In genomic region chr7:102433319-102434038, GRCh38 we compare ENCODE assay signal across 8 cellular contexts. TPM values are rescaled to one million over a fixed set of nuclear protein-coding genes. Genes with fewer than 3 reads are reported as not detected.
A peak's percentile ranks its signal among the peaks of the same experiment; 100 is the strongest.
DNase-seq lines count a peak whose midpoint lies in the region; ATAC-seq and TF ChIP-seq lines count a peak whose summit lies in the region.

TSS of gene ORAI2 (plus strand) at chr7:102433575. CDS start at chr7:102438957, 5,382 bp downstream.

- TF ChIP-seq CTCF in DOHH2 (IDR thresholded peaks at IDR 0.05; ENCODE audit: low read depth, low read length, poor library complexity, severe bottlenecking) = peak; percentile 30
- TF ChIP-seq CTCF in Loucy (conservative IDR thresholded peaks at IDR 0.05; ENCODE audit: low read length) = peak; percentile 15; the same call in 1 of the 2 replicates
- no peak for TF ChIP-seq CTCF in ascending aorta (IDR thresholded peaks at IDR 0.05)
- no peak for TF ChIP-seq CTCF in hepatocyte (IDR thresholded peaks at IDR 0.05; ENCODE audit: poor library complexity)

- peak within 1 kb of the TSS; percentile 94 for H3K27ac ChIP-seq in DOHH2 (ENCODE audit: low read depth, low read length)
- peak within 1 kb of the TSS; percentile 44 to 65 for H3K27ac ChIP-seq in ascending aorta
- H3K27ac ChIP-seq in hepatocyte = peak within 1 kb of the TSS; percentile 75

- H3F3A ChIP-seq in DOHH2 (ENCODE audit: control insufficient read depth, insufficient read depth) = peaks cover 24% of the 10 kb centered on the region
- H3F3A ChIP-seq in Loucy (ENCODE audit: low read depth) = no peaks in the 10 kb centered on the region

- H4K20me1 ChIP-seq in DOHH2 (ENCODE audit: control insufficient read depth, insufficient read depth, low read depth, low read length) = no peaks in the 10 kb centered on the region; the same call in 1 of the 2 replicates
- H4K20me1 ChIP-seq in Loucy (ENCODE audit: insufficient read depth, low read length, poor library complexity, severe bottlenecking) = peaks cover 6% of the 10 kb centered on the region
- H4K20me1 ChIP-seq in hepatocyte (ENCODE audit: insufficient read depth, poor library complexity, severe bottlenecking) = no peaks in the 10 kb centered on the region

- H3K36me3 ChIP-seq in DOHH2 (ENCODE audit: control insufficient read depth, low read length) (peaks cover 48% of the 10 kb centered on the region), Loucy (ENCODE audit: insufficient read depth, low read length) (no peaks in the 10 kb centered on the region; the same call in 1 of the 2 replicates), ascending aorta (no peaks in the 10 kb centered on the region), hepatocyte (replicated peaks; ENCODE audit: insufficient read depth, low read depth) (no peaks in the 10 kb centered on the region)

- H3K9me2 ChIP-seq in DOHH2 (replicated peaks; ENCODE audit: control insufficient read depth, low read length) = no peaks in the 10 kb centered on the region
- no peaks in the 10 kb centered on the region for H3K9me2 ChIP-seq in Loucy (replicated peaks; ENCODE audit: low read depth, low read length)
- H3K9me2 ChIP-seq in hepatocyte (replicated peaks; ENCODE audit: insufficient read depth) = no peaks in the 10 kb centered on the region

- under 1% methylated on average over 12 of the region's 83 CpGs for WGBS in hepatocyte (ENCODE audit: low lambda C conversion rate, missing lambda C conversion rate)

- H3K4me3 ChIP-seq in DOHH2 (ENCODE audit: low read length) = peak within 1 kb of the TSS; percentile 78
- H3K4me3 ChIP-seq in Loucy (ENCODE audit: low read length, poor library complexity, severe bottlenecking) = peak within 1 kb of the TSS; percentile 99
- peak within 1 kb of the TSS; percentile 74 to 76 for H3K4me3 ChIP-seq in ascending aorta
- H3K4me3 ChIP-seq in hepatocyte = peak within 1 kb of the TSS; percentile 98

- peak; percentile 53 for ATAC-seq in GM21723 (IDR thresholded peaks at IDR 0.05; ENCODE audit: unreplicated experiment)

- intact Hi-C loops in ascending aorta (cut with DNase I) = loop anchor here (2.0 to 5.0 kb wide), 3 partner anchors 31 to 1216 kb away; partner anchors contain the start of genes ALKBH4, LRWD1, PLOD3 and PRKRIP1

- H3K4me2 ChIP-seq in DOHH2 (ENCODE audit: low read length) (peak within 1 kb of the TSS; percentile 93), Loucy (ENCODE audit: low read depth, low read length, poor library complexity, severe bottlenecking) (peak within 1 kb of the TSS; percentile 99), hepatocyte (peak within 1 kb of the TSS; percentile 98)

- H2AFZ ChIP-seq in Loucy (ENCODE audit: low read length) (peak within 1 kb of the TSS; percentile 83), hepatocyte (peak within 1 kb of the TSS; percentile 96)

- DNase-seq in T-helper 22 cell (ENCODE audit: low read depth) (peak; percentile 81), ascending aorta (ENCODE audit: low spot score in 2 of 2) (peak in 1 of 2 donors; percentile 87), hepatocyte (ENCODE audit: low spot score) (peak; percentile 93), retina (peak; percentile 71), NCI-H187 treated with DMSO at 0.1 percent for 48 hours (lab: John Stamatoyannopoulos, UW) (no peak)

- H3K79me2 ChIP-seq in DOHH2 (ENCODE audit: control insufficient read depth, low read length) (peaks cover 48% of the 10 kb centered on the region), Loucy (ENCODE audit: insufficient read depth, low read length) (peaks cover 39% of the 10 kb centered on the region), hepatocyte (peaks cover 9% of the 10 kb centered on the region)

- no peaks in the 10 kb centered on the region for H3K27me3 ChIP-seq in DOHH2 (ENCODE audit: control insufficient read depth, low read length)
- H3K27me3 ChIP-seq in Loucy (ENCODE audit: insufficient read depth, low read length, poor library complexity, severe bottlenecking) = no peaks in the 10 kb centered on the region
- no peaks in the 10 kb centered on the region for H3K27me3 ChIP-seq in ascending aorta
- H3K27me3 ChIP-seq in hepatocyte = no peaks in the 10 kb centered on the region

- peaks cover 82% of the 10 kb centered on the region for H3K4me1 ChIP-seq in DOHH2 (ENCODE audit: control insufficient read depth, low read length)
- H3K4me1 ChIP-seq in Loucy (ENCODE audit: insufficient read depth, low read length, poor library complexity, severe bottlenecking) = peaks cover 60% of the 10 kb centered on the region
- H3K4me1 ChIP-seq in ascending aorta = peaks cover 0 to 10% of the 10 kb centered on the region in 2 donors
- H3K4me1 ChIP-seq in hepatocyte (ENCODE audit: insufficient read depth) = peaks cover 6% of the 10 kb centered on the region

- H3K9ac ChIP-seq in Loucy (ENCODE audit: low read depth, low read length, poor library complexity, severe bottlenecking) = peak within 1 kb of the TSS; percentile 79

- H3K9me3 ChIP-seq in DOHH2 (ENCODE audit: control insufficient read depth, insufficient read depth, low read length) (no peaks in the 10 kb centered on the region), Loucy (ENCODE audit: insufficient read depth, low read depth, low read length) (no peaks in the 10 kb centered on the region), ascending aorta (no peaks in the 10 kb centered on the region), hepatocyte (ENCODE audit: low read depth) (no peaks in the 10 kb centered on the region)

RNA-seq across cellular contexts. Expression of gene ORAI2, which starts in this region (rescaled TPM):
- 45.1 TPM for total RNA-seq in ascending aorta
- 25.9 and 33.6 TPM in 2 replicates for total RNA-seq in hepatocyte
- polyA plus RNA-seq in hepatocyte = 32.3 and 41.9 TPM in 2 replicates

Comparison
In these comparisons a context has a peak if more than half of its experiments do, and no peak if none do; other contexts are left out.
1. CTCF ChIP-seq: peak in DOHH2 (single experiment) and Loucy (single experiment); none in ascending aorta (0 of 3) and hepatocyte (single experiment).
2. Peak in every context shown above with its lines, with median percentiles within 50 percentile points of each other: H3K27ac ChIP-seq, H3K4me2 ChIP-seq and H3K4me3 ChIP-seq.